ENCODE assay signal across 25 cellular contexts in genomic region chr1:93955765-93956164, GRCh38. TPM values are rescaled to one million over a fixed set of nuclear protein-coding genes. Genes with fewer than 3 reads are reported as not detected.
A peak's percentile ranks its signal among the peaks of the same experiment; 100 is the strongest.
DNase-seq lines count a peak whose midpoint lies in the region; ATAC-seq, FAIRE-seq and TF ChIP-seq lines count a peak whose summit lies in the region.
"Had no signal": no experiment of that assay in that cellular context is flagged by ENCODE, and none has a peak within 500 bp of the region (broad histone marks: within the 10 kb centered on the region; RNA-seq: fewer than 3 reads in every experiment).

No MANE protein-coding gene starts in this region.

- intact Hi-C loops in HepG2 (cut with micrococcal nuclease; ENCODE audit: unreplicated experiment): no loop called here
- intact Hi-C loops in right lobe of liver (cut with DNase I): no loop called here
- intact Hi-C loops in OCI-LY7 (cut with micrococcal nuclease; ENCODE audit: unreplicated experiment): no loop called here
- intact Hi-C loops in tibial artery (cut with DNase I; ENCODE audit: low total_unique reads): no loop called here

- no peak overlapping the region for H2AFZ ChIP-seq in HepG2 (ENCODE audit: low read length)
- no peak overlapping the region for H2AFZ ChIP-seq in OCI-LY7 (ENCODE audit: low read length)

- 5% methylated on average over 1 of the region's 1 CpG for WGBS in HepG2 (ENCODE audit: low lambda C conversion rate)
- 86% methylated on average over 1 of the region's 1 CpG for WGBS in right lobe of liver (ENCODE audit: insufficient coverage, low coverage, low lambda C conversion rate, missing lambda C conversion rate)

- TF ChIP-seq POLR2A in HepG2 (IDR thresholded peaks at IDR 0.05; ENCODE audit: insufficient read depth in 1 of 2, low read depth in 2 of 2, low read length in 2 of 2) (no peak), right lobe of liver (IDR thresholded peaks at IDR 0.05) (no peak)

- FAIRE-seq in HepG2 (lab: Jason Lieb, UNC): no peak
- FAIRE-seq: A204.1, GM12878, GM18507 had no signal

- no peak for ATAC-seq in HepG2
- ATAC-seq in right lobe of liver: no peak
- ATAC-seq in GM19455 (IDR thresholded peaks at IDR 0.05; ENCODE audit: unreplicated experiment): no peak
- ATAC-seq: GM12878 had no signal

- H3K4me3 ChIP-seq in HepG2 (replicated peaks in 1 of 3; ENCODE audit: insufficient read depth in 1 of 3, low read depth in 2 of 3, low read length in 3 of 3) (no peak overlapping the region), right lobe of liver (no peak overlapping the region), HEK293 (ENCODE audit: low read depth, low read length) (no peak overlapping the region), OCI-LY7 (ENCODE audit: low read depth, low read length, poor library complexity, severe bottlenecking) (no peak overlapping the region), tibial artery (no peak overlapping the region)
- H3K4me3 ChIP-seq: BLaER1, GM12878 had no signal

- H3K36me3 ChIP-seq in HepG2 (replicated peaks in 1 of 2; ENCODE audit: control insufficient read depth in 1 of 2, insufficient read depth in 2 of 2, low read length in 2 of 2): no peaks in the 10 kb centered on the region
- no peaks in the 10 kb centered on the region for H3K36me3 ChIP-seq in right lobe of liver
- no peaks in the 10 kb centered on the region for H3K36me3 ChIP-seq in HEK293 (ENCODE audit: control insufficient read depth in 2 of 2, insufficient read depth in 1 of 2, low read length in 2 of 2)
- H3K36me3 ChIP-seq in OCI-LY7 (ENCODE audit: insufficient read depth, low read length): no peaks in the 10 kb centered on the region
- no peaks in the 10 kb centered on the region for H3K36me3 ChIP-seq in tibial artery
- H3K36me3 ChIP-seq: BE2C, BLaER1 had no signal

- H3K79me2 ChIP-seq in HepG2 (ENCODE audit: insufficient read depth, low read length) (no peaks in the 10 kb centered on the region), OCI-LY7 (ENCODE audit: insufficient read depth, low read depth, low read length) (no peaks in the 10 kb centered on the region)

- no peak for TF ChIP-seq EP300 in HepG2 (IDR thresholded peaks at IDR 0.05; ENCODE audit: low read depth in 2 of 2, low read length in 2 of 2)
- no peak for TF ChIP-seq EP300 in HepG2 (CRISPR knock-in tag; IDR thresholded peaks at IDR 0.05; ENCODE audit: borderline replicate concordance)

- H3K9me2 ChIP-seq in OCI-LY7 (ENCODE audit: insufficient read depth, low read length): no peaks in the 10 kb centered on the region

- no peak overlapping the region for H3K27ac ChIP-seq in HepG2 (ENCODE audit: extremely low read length, insufficient read depth, low read length)
- no peak overlapping the region for H3K27ac ChIP-seq in right lobe of liver
- H3K27ac ChIP-seq in HEK293 (ENCODE audit: extremely low read depth, low read depth, low read length): no peak overlapping the region
- H3K27ac ChIP-seq in OCI-LY7 (ENCODE audit: low read depth, low read length, poor library complexity, severe bottlenecking): no peak overlapping the region
- H3K27ac ChIP-seq in tibial artery: no peak overlapping the region
- H3K27ac ChIP-seq: BLaER1 had no signal

- H3K4me1 ChIP-seq in HepG2 (ENCODE audit: insufficient read depth, low read length) (peaks cover 43% of the 10 kb centered on the region), right lobe of liver (peaks cover 0 to 26% (median 0%) of the 10 kb centered on the region in 4 donors), HEK293 (ENCODE audit: control insufficient read depth, insufficient read depth, low read length) (peaks cover 5% of the 10 kb centered on the region), OCI-LY7 (ENCODE audit: insufficient read depth, low read length, poor library complexity, severe bottlenecking) (no peaks in the 10 kb centered on the region), tibial artery (no peaks in the 10 kb centered on the region)
- H3K4me1 ChIP-seq: BE2C, BLaER1, Caco-2 had no signal

- POLR2A ChIA-PET in HepG2 (lab: Yijun Ruan, JAX) (no interaction called here), HEK293 (lab: Yijun Ruan, JAX) (no interaction called here), OCI-LY7 (lab: Charles Lee) (no interaction called here)

- TF ChIP-seq CTCF in HepG2 (CRISPR knock-in tag; IDR thresholded peaks at IDR 0.05): no peak
- no peak for TF ChIP-seq CTCF in right lobe of liver (IDR thresholded peaks at IDR 0.05)
- TF ChIP-seq CTCF in HEK293 (tag by site-specific recombination; IDR thresholded peaks at IDR 0.05): no peak
- no peak for TF ChIP-seq CTCF in OCI-LY7 (conservative IDR thresholded peaks at IDR 0.05; ENCODE audit: low read length)
- no peak for TF ChIP-seq CTCF in tibial artery (IDR thresholded peaks at IDR 0.05)

- CTCF ChIA-PET in HepG2 (lab: Yijun Ruan, JAX; ENCODE audit: low intra/inter-chr PET ratio, low total read pairs): no interaction called here
- CTCF ChIA-PET in HEK293 (lab: Yijun Ruan, JAX): interaction anchor here (0.7 to 1.7 kb wide), 2 partner anchors 84 to 380 kb away, joined by 3 read pairs; no protein-coding TSS in a partner anchor
- CTCF ChIA-PET in OCI-LY7 (lab: Charles Lee; ENCODE audit: unreplicated experiment): no interaction called here

- DNase-seq in HepG2 (ENCODE audit: low spot score): no peak
- DNase-seq in right lobe of liver: no peak
- peak; percentile 1 for DNase-seq in OCI-LY7 (ENCODE audit: low spot score)
- no peak for DNase-seq in tibial artery
- DNase-seq in COLO829 (ENCODE audit: low spot score): no peak
- DNase-seq: 8988T; ACHN; BE2C; C1 segment of cervical spinal cord; Caco-2; CD4-positive, alpha-beta memory T cell; CD4-positive, CD25-positive, alpha-beta regulatory T cell; CD8-positive, alpha-beta memory T cell; DMS153; DMS53; DMS79; DND-41; EL; GDM1 had no signal

- no peak for TF ChIP-seq RAD21 in HepG2 (CRISPR knock-in tag; IDR thresholded peaks at IDR 0.05)

- no peak overlapping the region for H3K9ac ChIP-seq in HepG2 (ENCODE audit: insufficient read depth, low read depth, low read length)
- H3K9ac ChIP-seq: BLaER1 had no signal

- in situ Hi-C loops in HepG2 (cut with HindIII; ENCODE audit: extremely low pct_ligation_motif_present, low pct_unique_long_range_greater_than_20kb): no loop called here

- BruUV-seq in HepG2 (replicated peaks; lab: Mats Ljungman, UMichigan) (no TSS peak), OCI-LY7 (replicated peaks; lab: Mats Ljungman, UMichigan) (no TSS peak)

- H4K20me1 ChIP-seq in HepG2 (ENCODE audit: insufficient read depth, low read length) (no peaks in the 10 kb centered on the region), OCI-LY7 (ENCODE audit: insufficient read depth, low read length) (no peaks in the 10 kb centered on the region)
- H4K20me1 ChIP-seq: BLaER1 had no signal

- H3K4me2 ChIP-seq in HepG2 (ENCODE audit: low read depth, low read length): no peak overlapping the region
- no peak overlapping the region for H3K4me2 ChIP-seq in OCI-LY7 (ENCODE audit: low read length)
- H3K4me2 ChIP-seq: BLaER1 had no signal

- H3K27me3 ChIP-seq in HepG2 (ENCODE audit: control insufficient read depth in 1 of 2, insufficient read depth in 2 of 2, low read length in 2 of 2) (no peaks in the 10 kb centered on the region), right lobe of liver (no peaks in the 10 kb centered on the region), tibial artery (no peaks in the 10 kb centered on the region)
- H3K27me3 ChIP-seq: BE2C, BLaER1 had no signal

- H3K9me3 ChIP-seq in HepG2 (ENCODE audit: low read length) (peaks cover 7% of the 10 kb centered on the region; the same call in 1 of the 2 replicates), right lobe of liver (no peaks in the 10 kb centered on the region), HEK293 (ENCODE audit: control insufficient read depth, insufficient read depth, low read depth, low read length) (no peaks in the 10 kb centered on the region), OCI-LY7 (ENCODE audit: low read length) (peaks cover 11% of the 10 kb centered on the region; the same call in 1 of the 2 replicates), tibial artery (peaks cover 4 to 26% (median 14%) of the 10 kb centered on the region in 3 donors)
- H3K9me3 ChIP-seq: BE2C, Caco-2 had no signal

TF ChIP-seq in HepG2, 621 proteins besides CTCF, POLR2A, EP300 and RAD21:
- no peak for TF ChIP-seq SYNCRIP (IDR thresholded peaks at IDR 0.05; ENCODE audit: insufficient read depth, low read depth, low read length)
- TF ChIP-seq ZNF160 (CRISPR knock-in tag; IDR thresholded peaks at IDR 0.05): peak; percentile 81; the same call in 1 of the 2 replicates
TF ChIP-seq in HepG2: peak in this region for 1.

TF ChIP-seq in HEK293, 187 proteins besides CTCF, POLR2A, EP300 and RAD21 (continues in another document):
- TF ChIP-seq SETDB1 (IDR thresholded peaks at IDR 0.05; ENCODE audit: insufficient read length, low read length): peak; percentile 80

RNA-seq across cellular contexts. Expression of gene GCLM, which starts 46.5 kb away (rescaled TPM):
- total RNA-seq in HepG2 (2016; rRNA removed; fragmentation: Illumina TruSeq; extraction: Trizol) (28.1 and 29.9 TPM in 2 replicates), right lobe of liver (10 to 100 TPM; 19.9 to 49.8 (median 34.6) TPM), OCI-LY7 (2022) (24.0 and 24.8 TPM in 2 replicates)
- 29.4 and 34.7 TPM in 2 replicates for total RNA-seq in HepG2 (2016; cell fraction: cytosol; rRNA removed; fragmentation: Illumina TruSeq; extraction: Trizol; ENCODE audit: low read depth)
- 28.9 and 30.1 TPM in 2 replicates for total RNA-seq in HepG2 (2016; cell fraction: insoluble cytoplasmic fraction; rRNA removed; fragmentation: Illumina TruSeq; extraction: Trizol)
- 10.9 and 11.8 TPM in 2 replicates for total RNA-seq in HepG2 (2016; cell fraction: membrane; rRNA removed; fragmentation: Illumina TruSeq; extraction: Trizol)
- total RNA-seq in HepG2 (2016; cell fraction: nucleus; rRNA removed; fragmentation: Illumina TruSeq; extraction: Trizol): 15.5 and 16.1 TPM in 2 replicates
- 8.0 and 8.7 TPM in 2 replicates for polyA plus RNA-seq in HepG2 (2011; rRNA removed)
- 4.2 and 5.6 TPM in 2 replicates for polyA plus RNA-seq in HepG2 (2011; cell fraction: cytosol; rRNA removed)
- polyA plus RNA-seq in HepG2 (2011; cell fraction: nucleus; rRNA removed): 1.9 and 2.6 TPM in 2 replicates
- 17.1 and 18.2 TPM in 2 replicates for polyA plus RNA-seq in HepG2 (2012)
- 1.9 and 2.3 TPM in 2 replicates for polyA plus RNA-seq in HepG2 (2016; cell fraction: cytosol; fragmentation: Illumina TruSeq; extraction: Trizol; ENCODE audit: low read depth)
- polyA plus RNA-seq in HepG2 (2016; cell fraction: insoluble cytoplasmic fraction; fragmentation: Illumina TruSeq; extraction: Trizol; ENCODE audit: low read depth): 30.1 and 43.8 TPM in 2 replicates
- 4.8 and 5.1 TPM in 2 replicates for polyA plus RNA-seq in HepG2 (2016; cell fraction: membrane; fragmentation: Illumina TruSeq; extraction: Trizol; ENCODE audit: low read depth)
- polyA plus RNA-seq in HepG2 (2016; cell fraction: nucleus; fragmentation: Illumina TruSeq; extraction: Trizol; ENCODE audit: insufficient read depth, low read depth): 18.2 and 22.7 TPM in 2 replicates
- polyA minus RNA-seq in HepG2 (2011; rRNA and poly(A)+ RNA removed; ENCODE audit: low replicate concordance): 8.9 and 19.6 TPM in 2 replicates
- polyA minus RNA-seq in HepG2 (2011; cell fraction: cytosol; rRNA and poly(A)+ RNA removed): 5.8 and 12.5 TPM in 2 replicates
- polyA minus RNA-seq in HepG2 (2011; cell fraction: nucleus; rRNA and poly(A)+ RNA removed): 25.2 and 29.7 TPM in 2 replicates
- 7.0 and 10.7 TPM in 2 replicates for total RNA-seq in OCI-LY7 (2014; rRNA removed; shearing (Covaris generic))

Comparison
In these comparisons a context has a peak if more than half of its experiments do, and no peak if none do; other contexts are left out.
1. Of the 63 proteins assayed by ChIP-seq in both HepG2 and HEK293: peak only in HepG2: none; only in HEK293: SETDB1; in both: none; in neither: 62.